Comparison of ENCODE assay signal across 8 cellular contexts in the genomic region with DNA sequence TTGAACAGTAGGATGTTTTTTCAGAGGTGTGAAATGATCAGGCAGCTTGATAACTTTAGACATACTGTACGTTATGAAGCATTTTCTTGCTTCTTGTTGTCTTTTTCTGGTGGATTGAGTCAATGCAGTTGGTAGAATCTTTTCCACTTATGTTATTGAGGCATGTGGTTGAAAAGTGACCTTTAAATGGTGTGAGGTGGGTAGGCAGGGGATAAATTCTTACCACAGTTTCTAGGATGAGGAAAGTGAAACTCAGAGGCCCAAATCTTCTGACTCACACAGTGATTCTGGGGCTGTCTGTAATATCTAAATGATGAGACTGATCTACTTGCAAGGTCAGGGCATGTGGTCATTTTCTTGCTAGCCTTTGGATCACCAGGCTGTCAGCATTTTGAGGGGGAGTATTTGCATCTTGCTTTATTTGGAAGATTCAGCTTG.
DNase-seq lines count a peak whose midpoint lies in the region; ATAC-seq and TF ChIP-seq lines count a peak whose summit lies in the region.
"Not testable (repeated sequence)": the region's sequence is repeated elsewhere in the genome, so short reads cannot be mapped to it uniquely, and the experiment has no call there.

No MANE protein-coding gene starts in this region.

- not testable (repeated sequence) for H3K4me3 ChIP-seq in MG63; cardiac fibroblast (replicated peaks in 1 of 2; ENCODE audit: low read depth in 2 of 2, low read length in 2 of 2); mesenchymal stem cell (ENCODE audit: insufficient read depth in 1 of 2, low read depth in 1 of 2, low read length in 2 of 2)

- not testable (repeated sequence) for H4K8ac ChIP-seq in mesenchymal stem cell (ENCODE audit: low read length)

- not testable (repeated sequence) for H3K4me1 Mint-ChIP-seq in activated CD4-positive, alpha-beta T cell treated with anti-CD3 and anti-CD28 coated beads for 36 hours

- H4K91ac ChIP-seq in mesenchymal stem cell (ENCODE audit: low read length) = not testable (repeated sequence)

- H2BK120ac ChIP-seq in mesenchymal stem cell (ENCODE audit: low read depth, low read length) = not testable (repeated sequence)

- POLR2A ChIA-PET in activated CD4-positive, alpha-beta T cell treated with anti-CD3 and anti-CD28 coated beads for 36 hours (lab: Charles Lee) = not testable (repeated sequence)

- H3K27me3 ChIP-seq in MG63; mesenchymal stem cell (ENCODE audit: control insufficient read depth in 1 of 2, insufficient read depth in 1 of 2, low read length in 2 of 2): not testable (repeated sequence)

- ATAC-seq in GM18870 (IDR thresholded peaks at IDR 0.05; ENCODE audit: unreplicated experiment) = peak; percentile 80
- ATAC-seq in GM21723 (IDR thresholded peaks at IDR 0.05; ENCODE audit: unreplicated experiment) = peak; percentile 70
- peak; percentile 53 for ATAC-seq in HG03064 (IDR thresholded peaks at IDR 0.05; ENCODE audit: low read depth, unreplicated experiment)
- ATAC-seq in activated CD4-positive, alpha-beta T cell treated with anti-CD3 and anti-CD28 coated beads for 36 hours = peak; percentile 88

- H2BK15ac ChIP-seq in mesenchymal stem cell (ENCODE audit: low read depth, poor library complexity, severe bottlenecking) = not testable (repeated sequence)

- H3K4me3 Mint-ChIP-seq in activated CD4-positive, alpha-beta T cell treated with anti-CD3 and anti-CD28 coated beads for 36 hours = not testable (repeated sequence)

- H2AK5ac ChIP-seq in mesenchymal stem cell (ENCODE audit: low read length, severe bottlenecking) = not testable (repeated sequence)

- H3K14ac ChIP-seq in mesenchymal stem cell (ENCODE audit: low read length in 2 of 2) = not testable (repeated sequence)

- peak; percentile 1 for DNase-seq in ACHN
- peak; percentile 10 for DNase-seq in MG63
- peak; percentile 28 for DNase-seq in activated CD4-positive, alpha-beta T cell treated with anti-CD3 and anti-CD28 coated beads for 36 hours
- peak; percentile 26 to 44 for DNase-seq in cardiac fibroblast (ENCODE audit: low read depth in 2 of 2)
- peak; percentile 71 for DNase-seq in mesenchymal stem cell

- in situ Hi-C loops in ACHN (cut with HindIII; ENCODE audit: low pct_ligation_motif_present, low pct_unique_long_range_greater_than_20kb, low sequenced_read_pairs) = not testable (repeated sequence)

- not testable (repeated sequence) for H3K9ac ChIP-seq in mesenchymal stem cell (ENCODE audit: low read length)

- not testable (repeated sequence) for H2BK5ac ChIP-seq in mesenchymal stem cell (ENCODE audit: low read depth, low read length, poor library complexity, severe bottlenecking)

- not testable (repeated sequence) for TF ChIP-seq CTCF in cardiac fibroblast (IDR thresholded peaks at IDR 0.05; ENCODE audit: low read depth, low read length)

- not testable (repeated sequence) for H3K18ac ChIP-seq in mesenchymal stem cell (ENCODE audit: low read depth in 1 of 2, low read length in 2 of 2)

- H3K4me1 ChIP-seq in mesenchymal stem cell (ENCODE audit: control insufficient read depth, insufficient read depth, low read depth, low read length) = not testable (repeated sequence)

- not testable (repeated sequence) for H3K23ac ChIP-seq in mesenchymal stem cell (ENCODE audit: low read length in 2 of 2)

- not testable (repeated sequence) for H3K27me3 Mint-ChIP-seq in activated CD4-positive, alpha-beta T cell treated with anti-CD3 and anti-CD28 coated beads for 36 hours

- H3K79me1 ChIP-seq in mesenchymal stem cell (replicated peaks; ENCODE audit: low read length, poor library complexity, severe bottlenecking) = not testable (repeated sequence)

- CTCF ChIA-PET in activated CD4-positive, alpha-beta T cell treated with anti-CD3 and anti-CD28 coated beads for 36 hours (lab: Charles Lee) = not testable (repeated sequence)

- not testable (repeated sequence) for H3K9me3 ChIP-seq in MG63; mesenchymal stem cell (ENCODE audit: control insufficient read depth, low read length)

- WGBS in mesenchymal stem cell = no CpG with 5 or more reads among the region's 1 CpG

- H3K27ac ChIP-seq in mesenchymal stem cell (ENCODE audit: low read length, poor library complexity, severe bottlenecking) = not testable (repeated sequence)

- H3K9me3 Mint-ChIP-seq in activated CD4-positive, alpha-beta T cell treated with anti-CD3 and anti-CD28 coated beads for 36 hours (ENCODE audit: low read depth) = not testable (repeated sequence)

- H3K27ac Mint-ChIP-seq in activated CD4-positive, alpha-beta T cell treated with anti-CD3 and anti-CD28 coated beads for 36 hours = not testable (repeated sequence)

- intact Hi-C loops in activated CD4-positive, alpha-beta T cell treated with anti-CD3 and anti-CD28 coated beads for 36 hours (cut with DNase I, micrococcal nuclease) = not testable (repeated sequence)

- H3K36me3 Mint-ChIP-seq in activated CD4-positive, alpha-beta T cell treated with anti-CD3 and anti-CD28 coated beads for 36 hours (ENCODE audit: low read depth) = not testable (repeated sequence)

- H3K36me3 ChIP-seq in MG63; mesenchymal stem cell (ENCODE audit: control insufficient read depth in 1 of 2, insufficient read depth in 2 of 2, low read depth in 1 of 2, low read length in 2 of 2): not testable (repeated sequence)

- H3K4ac ChIP-seq in mesenchymal stem cell (ENCODE audit: low read depth in 1 of 2, low read length in 2 of 2) = not testable (repeated sequence)

- H2AFZ ChIP-seq in mesenchymal stem cell (ENCODE audit: low read depth, low read length) = not testable (repeated sequence)

- not testable (repeated sequence) for H3K4me2 ChIP-seq in mesenchymal stem cell (ENCODE audit: low read length, poor library complexity, severe bottlenecking)

- H2BK12ac ChIP-seq in mesenchymal stem cell (ENCODE audit: low read length in 2 of 2) = not testable (repeated sequence)

Comparison
In these comparisons a context has a peak if more than half of its experiments do, and no peak if none do; other contexts are left out.
1. DNase-seq: peak in every context shown above with its lines; median percentile 71 in mesenchymal stem cell; 35 in cardiac fibroblast; 28 in activated CD4-positive, alpha-beta T cell treated with anti-CD3 and anti-CD28 coated beads for 36 hours; 10 in MG63; 1 in ACHN.